Comparison of ENCODE assay signal across 17 cellular contexts in genomic region chr1:169443923-169444322, GRCh38. TPM values are rescaled to one million over a fixed set of nuclear protein-coding genes. Genes with fewer than 3 reads are reported as not detected.
DNase-seq lines count a peak whose midpoint lies in the region; ATAC-seq and TF ChIP-seq lines count a peak whose summit lies in the region.
"Had no signal": no experiment of that assay in that cellular context is flagged by ENCODE, and none has a peak within 500 bp of the region (broad histone marks: within the 10 kb centered on the region; RNA-seq: fewer than 3 reads in every experiment).

No MANE protein-coding gene starts in this region.

- peak overlapping the region; percentile 39; the same call in 1 of the 2 replicates for H2AFZ ChIP-seq in OCI-LY3 (ENCODE audit: low read depth, low read length)

- no peaks in the 10 kb centered on the region for H3K4me1 Mint-ChIP-seq in activated CD4-positive, alpha-beta memory T cell treated with anti-CD3 and anti-CD28 coated beads for 36 hours (ENCODE audit: low read depth)
- H3K4me1 Mint-ChIP-seq: CD14-positive monocyte; CD4-positive, alpha-beta memory T cell had no signal

- no peaks in the 10 kb centered on the region for H3K36me3 Mint-ChIP-seq in activated CD4-positive, alpha-beta memory T cell treated with anti-CD3 and anti-CD28 coated beads for 36 hours
- H3K36me3 Mint-ChIP-seq: CD14-positive monocyte; CD4-positive, alpha-beta memory T cell had no signal

- no peak for TF ChIP-seq CTCF in OCI-LY3 (IDR thresholded peaks at IDR 0.05; ENCODE audit: low read depth, low read length)

- ATAC-seq in left colon = peak; percentile 79
- ATAC-seq: HCT116 had no signal

- CTCF ChIA-PET in activated CD4-positive, alpha-beta memory T cell treated with anti-CD3 and anti-CD28 coated beads for 36 hours (lab: Charles Lee) = no interaction called here

- H3K4me2 ChIP-seq in OCI-LY3 (ENCODE audit: low read length) = peak overlapping the region; percentile 28
- H3K4me2 ChIP-seq: BLaER1 had no signal

- no peak overlapping the region for H3K4me3 Mint-ChIP-seq in activated CD4-positive, alpha-beta memory T cell treated with anti-CD3 and anti-CD28 coated beads for 36 hours
- H3K4me3 Mint-ChIP-seq: CD14-positive monocyte; CD4-positive, alpha-beta memory T cell; HFFc6 had no signal

- DNase-seq in KBM-7 (peak; percentile 7), left colon (no peak), NCI-H82 (lab: John Stamatoyannopoulos, UW) (no peak), T-helper 2 cell (no peak)
- DNase-seq in activated CD4-positive, alpha-beta memory T cell treated with anti-CD3 and anti-CD28 coated beads for 36 hours = no peak
- DNase-seq: CD4-positive, alpha-beta memory T cell; DMS79 treated with DMSO at 0.1 percent for 48 hours; GF-D8; GOT3; H7; HFFc6; IMR-90 had no signal

- POLR2A ChIA-PET in activated CD4-positive, alpha-beta memory T cell treated with anti-CD3 and anti-CD28 coated beads for 36 hours (lab: Charles Lee) = no interaction called here

- intact Hi-C loops in left colon (cut with DNase I, micrococcal nuclease) = no loop called here
- intact Hi-C loops in activated CD4-positive, alpha-beta memory T cell treated with anti-CD3 and anti-CD28 coated beads for 36 hours (cut with micrococcal nuclease) = no loop called here

- no peak overlapping the region for H3K9ac ChIP-seq in OCI-LY3 (ENCODE audit: low read length)
- H3K9ac ChIP-seq: BLaER1 had no signal

- H3K4me1 ChIP-seq in OCI-LY3 (ENCODE audit: low read length) = no peaks in the 10 kb centered on the region
- H3K4me1 ChIP-seq: BLaER1 had no signal

- no peaks in the 10 kb centered on the region for H3K27me3 ChIP-seq in OCI-LY3 (ENCODE audit: low read depth, low read length)
- H3K27me3 ChIP-seq: BLaER1 had no signal

- peak overlapping the region; percentile 7; the same call in 1 of the 2 replicates for H3K4me3 ChIP-seq in OCI-LY3 (ENCODE audit: low read length)
- H3K4me3 ChIP-seq: BLaER1 had no signal

- H4K20me1 ChIP-seq in OCI-LY3 (ENCODE audit: insufficient read depth, low read length) = no peaks in the 10 kb centered on the region
- H4K20me1 ChIP-seq: BLaER1 had no signal

- in situ Hi-C loops in KBM-7 (cut with MboI; ENCODE audit: low pct_unique_long_range_greater_than_20kb, low sequenced_read_pairs) = no loop called here

- H3K9me3 ChIP-seq in OCI-LY3 (ENCODE audit: insufficient read depth, low read length) = no peaks in the 10 kb centered on the region

- no peaks in the 10 kb centered on the region for H3K79me2 ChIP-seq in OCI-LY3 (ENCODE audit: low read length)

- no peak overlapping the region for H3K27ac Mint-ChIP-seq in activated CD4-positive, alpha-beta memory T cell treated with anti-CD3 and anti-CD28 coated beads for 36 hours
- H3K27ac Mint-ChIP-seq: CD14-positive monocyte; CD4-positive, alpha-beta memory T cell; HFFc6 had no signal

- H3K27ac ChIP-seq in OCI-LY3 (ENCODE audit: low read length) = no peak overlapping the region
- H3K27ac ChIP-seq: BLaER1, HL-60 had no signal

- no peaks in the 10 kb centered on the region for H3K9me3 Mint-ChIP-seq in activated CD4-positive, alpha-beta memory T cell treated with anti-CD3 and anti-CD28 coated beads for 36 hours
- H3K9me3 Mint-ChIP-seq: HFFc6 had no signal

- no peaks in the 10 kb centered on the region for H3K36me3 ChIP-seq in OCI-LY3 (replicated peaks; ENCODE audit: low read depth, low read length)
- H3K36me3 ChIP-seq: BLaER1 had no signal

- peaks cover 5% of the 10 kb centered on the region for H3K27me3 Mint-ChIP-seq in activated CD4-positive, alpha-beta memory T cell treated with anti-CD3 and anti-CD28 coated beads for 36 hours

RNA-seq across cellular contexts. Expression of gene CCDC181, which starts 16.6 kb away (rescaled TPM):
- under 1 TPM; 0.11 to 0.15 TPM for total RNA-seq in left colon
- not detected for total RNA-seq in activated CD4-positive, alpha-beta memory T cell treated with anti-CD3 and anti-CD28 coated beads for 36 hours
- total RNA-seq: HFFc6, IMR-90 had no signal

RNA-seq across cellular contexts. Expression of gene SLC19A2, which starts 41.8 kb away (rescaled TPM):
- total RNA-seq in left colon = 1 to 10 TPM; 7.3 to 8.4 TPM
- 1 to 10 TPM; 8.6 to 9.4 TPM for total RNA-seq in activated CD4-positive, alpha-beta memory T cell treated with anti-CD3 and anti-CD28 coated beads for 36 hours
